In the genomic region with DNA sequence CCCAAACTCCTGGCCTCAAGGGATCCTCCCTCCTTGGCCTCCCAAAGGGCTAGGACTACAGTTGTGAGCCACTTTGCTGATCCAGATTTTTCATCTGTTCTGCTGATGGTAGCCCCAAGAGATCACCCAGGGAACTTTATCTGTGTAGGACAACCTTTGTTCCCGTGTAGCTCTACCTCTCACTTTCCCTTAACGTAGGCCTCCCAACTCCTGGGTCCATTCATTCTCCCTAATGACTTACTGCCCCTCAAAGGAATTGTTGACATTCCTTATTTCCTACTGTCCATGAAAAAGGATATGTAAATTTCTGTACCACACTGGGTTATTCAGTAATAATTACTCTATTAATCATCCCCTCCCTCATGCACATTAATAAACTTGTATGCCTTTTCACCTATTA, we compare ENCODE assay signal across 25 cellular contexts. TPM values are rescaled to one million over a fixed set of nuclear protein-coding genes. Genes with fewer than 3 reads are reported as not detected.
DNase-seq lines count a peak whose midpoint lies in the region; ATAC-seq, FAIRE-seq and TF ChIP-seq lines count a peak whose summit lies in the region.
"Had no signal": no experiment of that assay in that cellular context is flagged by ENCODE, and none has a peak within 500 bp of the region (broad histone marks: within the 10 kb centered on the region; RNA-seq: fewer than 3 reads in every experiment).

No MANE protein-coding gene starts in this region.

- TF ChIP-seq POLR2A in H1 (IDR thresholded peaks at IDR 0.05; ENCODE audit: control extremely low read depth in 1 of 2, low read depth in 2 of 2, low read length in 2 of 2): no peak

- no peak overlapping the region for H3K23ac ChIP-seq in H1 (ENCODE audit: insufficient read length)

- no peak overlapping the region for H3K4ac ChIP-seq in H1 (replicated peaks; ENCODE audit: insufficient read length, low read depth, low read length)

- POLR2A ChIA-PET in H1 (lab: Charles Lee; ENCODE audit: partially characterized antibody): interaction anchor here (1.0 to 1.3 kb wide), 2 partner anchors 87 to 196 kb away, joined by 3 read pairs; a partner anchor contains a TSS

- H4K8ac ChIP-seq in H1 (ENCODE audit: extremely low read depth, insufficient read depth, low read length): no peak overlapping the region

- H3K9me3 ChIP-seq in NT2/D1 (ENCODE audit: insufficient read depth, low read length) (no peaks in the 10 kb centered on the region), H1 (ENCODE audit: insufficient read depth in 2 of 2, low read depth in 1 of 2, low read length in 1 of 2) (no peaks in the 10 kb centered on the region)
- H3K9me3 ChIP-seq: A549; BE2C; BLaER1 treated with 17β-estradiol and CSF1 and Interleukin-3, amounts not matched to agents 10 nM and 100 nM had no signal

- H2AK5ac ChIP-seq in H1 (ENCODE audit: low read depth, low read length): no peak overlapping the region

- H3K27me3 ChIP-seq in NT2/D1 (ENCODE audit: insufficient read depth, insufficient read length): no peaks in the 10 kb centered on the region
- H3K27me3 ChIP-seq in H1 (replicated peaks in 1 of 4; ENCODE audit: control insufficient read depth in 3 of 4, extremely low read depth in 1 of 4, insufficient read depth in 3 of 4, low read length in 3 of 4): no peaks in the 10 kb centered on the region
- H3K27me3 ChIP-seq: BLaER1 treated with 17β-estradiol and CSF1 and Interleukin-3, amounts not matched to agents 10 nM and 100 nM had no signal

- H3K56ac ChIP-seq in H1 (replicated peaks; ENCODE audit: insufficient read length, low read depth, low read length): no peak overlapping the region

- no peak overlapping the region for H4K91ac ChIP-seq in H1 (replicated peaks; ENCODE audit: insufficient read length, low read length)

- ATAC-seq in HG03196 (IDR thresholded peaks at IDR 0.05; ENCODE audit: unreplicated experiment): no peak
- ATAC-seq in stimulated activated effector memory CD8-positive, alpha-beta T cell treated with anti-CD3 and anti-CD28 coated beads, Interleukin-12 subunit alpha, Interleukin-12 subunit beta, amount 100 ng/mL, for 72 hours: no peak
- ATAC-seq: A549 had no signal

- no peak overlapping the region for H2BK15ac ChIP-seq in H1 (ENCODE audit: low read length)

- H3K36me3 ChIP-seq in NT2/D1 (ENCODE audit: insufficient read depth, insufficient read length, low read length) (no peaks in the 10 kb centered on the region), H1 (ENCODE audit: control insufficient read depth in 2 of 4, insufficient read depth in 4 of 4, low read length in 3 of 4) (no peaks in the 10 kb centered on the region)
- H3K36me3 ChIP-seq: BE2C; BLaER1 treated with 17β-estradiol and CSF1 and Interleukin-3, amounts not matched to agents 10 nM and 100 nM had no signal

- H3K4me1 ChIP-seq in NT2/D1 (ENCODE audit: insufficient read depth, insufficient read length): no peaks in the 10 kb centered on the region
- peaks cover 0 to 3% (median 0%) of the 10 kb centered on the region in 4 experiments; a peak in 1 of 7 replicates for H3K4me1 ChIP-seq in H1 (replicated peaks in 1 of 4; ENCODE audit: control insufficient read depth in 3 of 4, insufficient read depth in 4 of 4, low read length in 3 of 4)
- H3K4me1 ChIP-seq: A549, BE2C had no signal

- WGBS in H1 (ENCODE audit: extremely low coverage in 1 of 2, insufficient coverage in 1 of 2, insufficient read length in 1 of 2, insufficient replicate concordance in 2 of 2, low coverage in 1 of 2, low lambda C conversion rate in 2 of 2, missing lambda C conversion rate in 1 of 2), 2 experiments: 59% methylated on average over 2 of the region's 2 CpGs; no CpG with 5 or more reads in 1 of the 2 experiments

- TF ChIP-seq EP300 in H1 (IDR thresholded peaks at IDR 0.05; ENCODE audit: borderline replicate concordance in 1 of 2, low read depth in 2 of 2, low read length in 2 of 2): no peak

- FAIRE-seq in H1 (lab: Jason Lieb, UNC): no peak
- FAIRE-seq: A549, GM12891, GM18507 had no signal

- H3K4me1 Mint-ChIP-seq in stimulated activated effector memory CD8-positive, alpha-beta T cell treated with anti-CD3 and anti-CD28 coated beads, Interleukin-12 subunit alpha, Interleukin-12 subunit beta, amount 100 ng/mL, for 72 hours: no peaks in the 10 kb centered on the region
- H3K4me1 Mint-ChIP-seq: CD14-positive monocyte had no signal

- DNase-seq in NT2/D1 (ENCODE audit: low read depth, low spot score): peak; percentile 11
- no peak for DNase-seq in H1 (ENCODE audit: low read depth in 1 of 2, low spot score in 2 of 2)
- DNase-seq in iPS-NIHi11 (ENCODE audit: low spot score): peak; percentile 31
- DNase-seq in stimulated activated effector memory CD8-positive, alpha-beta T cell treated with anti-CD3 and anti-CD28 coated beads, Interleukin-12 subunit alpha, Interleukin-12 subunit beta, amount 100 ng/mL, for 72 hours (ENCODE audit: low spot score in 2 of 2): no peak
- DNase-seq in NCI-H146 treated with DMSO at 0.1 percent for 48 hours (lab: John Stamatoyannopoulos, UW; ENCODE audit: unreplicated experiment): no peak
- DNase-seq: 8988T; ACHN; AML-193; BE2C; Calu3; CD4-positive, alpha-beta T cell; COR-L47; DMS53; DMS79 treated with DMSO at 0.1 percent for 48 hours; GF-D8; GOT3; H7; HCEC 1CT had no signal

- no peak overlapping the region for H2BK12ac ChIP-seq in H1 (ENCODE audit: low read depth, low read length)

- H2AFZ ChIP-seq in H1 (ENCODE audit: low read length): no peak overlapping the region

- no peaks in the 10 kb centered on the region for H3K79me2 ChIP-seq in H1 (ENCODE audit: control insufficient read depth in 1 of 2, insufficient read depth in 2 of 2, low read length in 2 of 2)

- no peak overlapping the region for H4K5ac ChIP-seq in H1 (ENCODE audit: insufficient read length, low read depth, low read length)

- H3K14ac ChIP-seq in H1 (ENCODE audit: insufficient read length): no peak overlapping the region

- H3K4me3 Mint-ChIP-seq in stimulated activated effector memory CD8-positive, alpha-beta T cell treated with anti-CD3 and anti-CD28 coated beads, Interleukin-12 subunit alpha, Interleukin-12 subunit beta, amount 100 ng/mL, for 72 hours: no peak overlapping the region
- H3K4me3 Mint-ChIP-seq: CD14-positive monocyte; CD4-positive, alpha-beta T cell had no signal

- no peak overlapping the region for H3K27ac ChIP-seq in H1 (ENCODE audit: low read depth, low read length)
- H3K27ac ChIP-seq: A549; BLaER1 treated with 17β-estradiol and CSF1 and Interleukin-3, amounts not matched to agents 10 nM and 100 nM had no signal

- no peaks in the 10 kb centered on the region for H4K20me1 ChIP-seq in H1 (replicated peaks in 1 of 2; ENCODE audit: control insufficient read depth in 1 of 2, insufficient read depth in 2 of 2, low read length in 2 of 2)
- H4K20me1 ChIP-seq: BLaER1 treated with 17β-estradiol and CSF1 and Interleukin-3, amounts not matched to agents 10 nM and 100 nM had no signal

- no peak overlapping the region for H2BK20ac ChIP-seq in H1 (ENCODE audit: low read length)

- no peak overlapping the region for H2BK5ac ChIP-seq in H1 (ENCODE audit: low read depth, low read length)

- no peaks in the 10 kb centered on the region for H3K23me2 ChIP-seq in H1 (ENCODE audit: low read depth, low read length)

- no peak overlapping the region for H3K27ac Mint-ChIP-seq in stimulated activated effector memory CD8-positive, alpha-beta T cell treated with anti-CD3 and anti-CD28 coated beads, Interleukin-12 subunit alpha, Interleukin-12 subunit beta, amount 100 ng/mL, for 72 hours
- H3K27ac Mint-ChIP-seq: CD14-positive monocyte; CD4-positive, alpha-beta T cell had no signal

- H3K9me3 Mint-ChIP-seq in stimulated activated effector memory CD8-positive, alpha-beta T cell treated with anti-CD3 and anti-CD28 coated beads, Interleukin-12 subunit alpha, Interleukin-12 subunit beta, amount 100 ng/mL, for 72 hours: no peaks in the 10 kb centered on the region
- H3K9me3 Mint-ChIP-seq: CD14-positive monocyte; CD4-positive, alpha-beta T cell had no signal

- no peak overlapping the region for H3K18ac ChIP-seq in H1 (ENCODE audit: extremely low read depth, low read length)

- no peaks in the 10 kb centered on the region for H3K79me1 ChIP-seq in H1 (ENCODE audit: low read depth, low read length)

- no peak overlapping the region for H2BK120ac ChIP-seq in H1 (replicated peaks; ENCODE audit: low read depth, low read length)

- no peak overlapping the region for H3K4me2 ChIP-seq in H1 (ENCODE audit: insufficient read depth in 1 of 2, low read depth in 2 of 2, low read length in 2 of 2)
- H3K4me2 ChIP-seq: A549; BLaER1 treated with 17β-estradiol and CSF1 and Interleukin-3, amounts not matched to agents 10 nM and 100 nM had no signal

- CTCF ChIA-PET in H1 (lab: Charles Lee; ENCODE audit: partially characterized antibody): interaction anchor here (0.6 to 1.3 kb wide), 5 partner anchors 23 to 1896 kb away, joined by 3 to 5 read pairs (median 3); no protein-coding TSS in a partner anchor

- no peak for TF ChIP-seq CTCF in H1 (IDR thresholded peaks at IDR 0.05; ENCODE audit: control extremely low read depth in 1 of 3, insufficient read depth in 1 of 3, low read depth in 1 of 3, low read length in 3 of 3)

- H3K36me3 Mint-ChIP-seq in stimulated activated effector memory CD8-positive, alpha-beta T cell treated with anti-CD3 and anti-CD28 coated beads, Interleukin-12 subunit alpha, Interleukin-12 subunit beta, amount 100 ng/mL, for 72 hours: no peaks in the 10 kb centered on the region
- H3K36me3 Mint-ChIP-seq: CD14-positive monocyte had no signal

- no peak overlapping the region for H3K4me3 ChIP-seq in NT2/D1 (ENCODE audit: insufficient read length, low read depth)
- no peak overlapping the region for H3K4me3 ChIP-seq in H1 (ENCODE audit: extremely low read depth in 1 of 4, insufficient read depth in 2 of 4, low read depth in 3 of 4, low read length in 4 of 4)
- H3K4me3 ChIP-seq: A549; BLaER1 treated with 17β-estradiol and CSF1 and Interleukin-3, amounts not matched to agents 10 nM and 100 nM had no signal

- TF ChIP-seq RAD21 in H1 (IDR thresholded peaks at IDR 0.05 in 1 of 2, conservative IDR thresholded peaks at IDR 0.05 in 1 of 2; ENCODE audit: low read depth in 2 of 2, low read length in 2 of 2): no peak

- H3K9ac ChIP-seq in NT2/D1 (ENCODE audit: insufficient read length, low read depth) (no peak overlapping the region), H1 (replicated peaks in 1 of 4; ENCODE audit: extremely low read depth in 1 of 4, low read depth in 3 of 4, low read length in 3 of 4) (no peak overlapping the region)
- H3K9ac ChIP-seq: BLaER1 treated with 17β-estradiol and CSF1 and Interleukin-3, amounts not matched to agents 10 nM and 100 nM had no signal

TF ChIP-seq in H1, 55 proteins besides CTCF, POLR2A, EP300 and RAD21 (continues in another document):
- TF ChIP-seq TCF12 (IDR thresholded peaks at IDR 0.05; ENCODE audit: low read depth, low read length): no peak

RNA-seq across cellular contexts. Expression of a gene that starts 51.0 kb away (rescaled TPM):
- total RNA-seq in H1 (2021; fragmentation: NEBNext Ultra II Directional; extraction: Animal tissue kit (Norgen Biotek cat#: 25700)): 0.35 and 1.0 TPM in 2 replicates
- polyA plus RNA-seq in H1 (2011; rRNA removed): 0.13 and 0.29 TPM in 2 replicates
- 0.26 TPM for polyA plus RNA-seq in H1 (2011; cell fraction: cytosol; rRNA removed)
- polyA plus RNA-seq in H1 (2011; cell fraction: nucleus; rRNA removed): 0.57 TPM
- 0.19 to 0.42 TPM (median 0.31 TPM) in 4 replicates for polyA plus RNA-seq in H1 (2012, experiment 1 of 2)
- polyA plus RNA-seq in H1 (2012, experiment 2 of 2): 0.25 TPM
- polyA plus RNA-seq in H1 (2013, experiment 1 of 2): 0.30 TPM
- polyA plus RNA-seq in H1 (2013, experiment 2 of 2): 0.22 TPM
- polyA minus RNA-seq in H1 (2011; rRNA and poly(A)+ RNA removed): 0.41 and 0.63 TPM in 2 replicates
- polyA minus RNA-seq in H1 (2011; cell fraction: cytosol; rRNA and poly(A)+ RNA removed): not detected
- 0.40 TPM for polyA minus RNA-seq in H1 (2011; cell fraction: nucleus; rRNA and poly(A)+ RNA removed)
- total RNA-seq: Calu3; CD4-positive, alpha-beta T cell; G401 had no signal
- polyA plus RNA-seq: A549 had no signal

Comparison
In these comparisons a context has a peak if more than half of its experiments do, and no peak if none do; other contexts are left out.
1. DNase-seq: peak in NT2/D1 (single experiment) and iPS-NIHi11 (single experiment); none in H1 (0 of 2), stimulated activated effector memory CD8-positive, alpha-beta T cell treated with anti-CD3 and anti-CD28 coated beads, Interleukin-12 subunit alpha, Interleukin-12 subunit beta, amount 100 ng/mL, for 72 hours (0 of 2) and NCI-H146 treated with DMSO at 0.1 percent for 48 hours (single experiment).